Comparison of ENCODE assay signal across 35 cellular contexts in genomic region chr11:29844701-29845379, GRCh38.
DNase-seq lines count a peak whose midpoint lies in the region; ATAC-seq and TF ChIP-seq lines count a peak whose summit lies in the region.
"Had no signal": no experiment of that assay in that cellular context is flagged by ENCODE, and none has a peak within 500 bp of the region (broad histone marks: within the 10 kb centered on the region; RNA-seq: fewer than 3 reads in every experiment).

No MANE protein-coding gene starts in this region.

- no peak overlapping the region for H3K23ac ChIP-seq in H9 (ENCODE audit: insufficient read length, low read depth, low read length)
- H3K23ac ChIP-seq in mesendoderm (ENCODE audit: low read length) = no peak overlapping the region

- H2BK120ac ChIP-seq in H9 (ENCODE audit: low read depth, low read length, poor library complexity, severe bottlenecking) (no peak overlapping the region), mesendoderm (ENCODE audit: low read depth, low read length) (no peak overlapping the region)

- H2BK12ac ChIP-seq in H9 (ENCODE audit: insufficient read length, low read depth, low read length) = no peak overlapping the region

- ATAC-seq in WTC11 (peak; percentile 62), GM18858 (IDR thresholded peaks at IDR 0.05; ENCODE audit: unreplicated experiment) (no peak), HG03280 (IDR thresholded peaks at IDR 0.05; ENCODE audit: unreplicated experiment) (no peak)
- ATAC-seq: activated CD8-positive, alpha-beta memory T cell treated with anti-CD3 and anti-CD28 coated beads, Interleukin-2, amount 10 ng/mL, durations not matched to agents 7 days and 5 days; activated T-cell treated with anti-CD3 and anti-CD28 coated beads, Interleukin-2, amount 50 U/mL, for 4 hours; K562; mucosa of descending colon; natural killer cell; stimulated activated effector memory CD8-positive, alpha-beta T cell treated with anti-CD3 and anti-CD28 coated beads, Interleukin-12 subunit alpha, Interleukin-12 subunit beta, amount 100 ng/mL, for 72 hours had no signal

- H3K4me3 Mint-ChIP-seq in H9 (no peak overlapping the region), WTC11 (no peak overlapping the region)
- H3K4me3 Mint-ChIP-seq in activated naive CD4-positive, alpha-beta T cell treated with anti-CD3 and anti-CD28 coated beads for 36 hours = no peak overlapping the region
- H3K4me3 Mint-ChIP-seq: activated CD8-positive, alpha-beta memory T cell treated with anti-CD3 and anti-CD28 coated beads, Interleukin-2, amount 10 ng/mL, durations not matched to agents 7 days and 5 days; activated naive CD8-positive, alpha-beta T cell treated with anti-CD3 and anti-CD28 coated beads, Interleukin-2, amount 10 ng/mL, durations not matched to agents 7 days and 5 days; activated T-cell treated with anti-CD3 and anti-CD28 coated beads, Interleukin-2, amount 50 U/mL, for 4 hours; CD14-positive monocyte; natural killer cell; stimulated activated effector memory CD8-positive, alpha-beta T cell treated with anti-CD3 and anti-CD28 coated beads, Interleukin-12 subunit alpha, Interleukin-12 subunit beta, amount 100 ng/mL, for 72 hours; T-helper 1 cell treated with Interleukin-12 subunit alpha and Interleukin-12 subunit beta and Interleukin-4 antibody, amounts not matched to agents 30 μg/mL and 1 μg/mL, for 36 hours had no signal

- intact Hi-C loops in activated naive CD4-positive, alpha-beta T cell treated with anti-CD3 and anti-CD28 coated beads for 36 hours (cut with micrococcal nuclease) = no loop called here

- no peak overlapping the region for H2BK20ac ChIP-seq in H9 (ENCODE audit: low read depth, low read length, poor library complexity, severe bottlenecking)

- H3K4me2 ChIP-seq in H9 (ENCODE audit: insufficient read depth, insufficient read length, low read length) (no peak overlapping the region), mesendoderm (ENCODE audit: low read length) (no peak overlapping the region)
- H3K4me2 ChIP-seq: SK-N-SH had no signal

- no peaks in the 10 kb centered on the region for H4K20me1 ChIP-seq in H9 (ENCODE audit: control insufficient read depth, insufficient read depth, insufficient read length)

- no peak overlapping the region for H3K56ac ChIP-seq in H9 (ENCODE audit: insufficient read length, low read depth, low read length)
- H3K56ac ChIP-seq in mesendoderm (ENCODE audit: low read length) = no peak overlapping the region

- TF ChIP-seq CTCF in H9 (conservative IDR thresholded peaks at IDR 0.05) (peak; percentile 38; the same call in 2 of the 3 replicates), WTC11 (IDR thresholded peaks at IDR 0.05) (no peak)

- H3K23me2 ChIP-seq in H9 (ENCODE audit: insufficient read length, low read depth, low read length, poor library complexity, severe bottlenecking) = no peaks in the 10 kb centered on the region

- H2AK5ac ChIP-seq in H9 (ENCODE audit: insufficient read length, low read length) (no peak overlapping the region), mesendoderm (ENCODE audit: low read length) (no peak overlapping the region)

- H4K8ac ChIP-seq in H9 (replicated peaks; ENCODE audit: insufficient read length, low read depth, low read length) = no peak overlapping the region
- H4K8ac ChIP-seq in mesendoderm (ENCODE audit: low read depth, low read length) = no peak overlapping the region

- H3K9me3 Mint-ChIP-seq in H9 = no peaks in the 10 kb centered on the region
- no peaks in the 10 kb centered on the region; the same call in 1 of the 2 replicates for H3K9me3 Mint-ChIP-seq in WTC11
- H3K9me3 Mint-ChIP-seq in activated naive CD4-positive, alpha-beta T cell treated with anti-CD3 and anti-CD28 coated beads for 36 hours = peaks cover 6% of the 10 kb centered on the region
- H3K9me3 Mint-ChIP-seq: activated naive CD8-positive, alpha-beta T cell treated with anti-CD3 and anti-CD28 coated beads, Interleukin-2, amount 10 ng/mL, durations not matched to agents 7 days and 5 days had no signal

- no peak overlapping the region for H3T11ph ChIP-seq in H9 (ENCODE audit: low read length)

- H2AFZ ChIP-seq in H9 (ENCODE audit: low read length) = no peak overlapping the region
- H2AFZ ChIP-seq: GM23248 had no signal

- WGBS in H9 (ENCODE audit: extremely low coverage, insufficient read length, low lambda C conversion rate) = no CpG with 5 or more reads among the region's 3 CpGs
- no CpG with 5 or more reads among the region's 3 CpGs for whole genome bisulfite sequencing in mesendoderm (ENCODE audit: extremely low coverage, insufficient coverage, low lambda C conversion rate)

- H3K79me2 ChIP-seq in H9 (ENCODE audit: insufficient read depth, low read length) (no peaks in the 10 kb centered on the region), mesendoderm (ENCODE audit: control insufficient read depth, insufficient read depth, low read length) (no peaks in the 10 kb centered on the region)

- no peak overlapping the region for H3K4me3 ChIP-seq in mesendoderm (ENCODE audit: low read length)
- H3K4me3 ChIP-seq: GM23248, K562, lung, mucosa of descending colon, transverse colon had no signal

- H3K4me1 ChIP-seq in H9 (ENCODE audit: insufficient read depth, low read length) (no peaks in the 10 kb centered on the region), mesendoderm (ENCODE audit: control insufficient read depth, low read depth, low read length) (no peaks in the 10 kb centered on the region)
- H3K4me1 ChIP-seq: transverse colon had no signal

- no peak overlapping the region for H3K27ac ChIP-seq in H9 (ENCODE audit: insufficient read length, low read depth, low read length)
- no peak overlapping the region for H3K27ac ChIP-seq in mesendoderm (ENCODE audit: low read depth, low read length)
- H3K27ac ChIP-seq: GM23248, transverse colon had no signal

- DNase-seq in NCI-H146 (lab: John Stamatoyannopoulos, UW) (peak; percentile 5), NCI-H146 treated with DMSO at 0.1 percent for 48 hours (lab: John Stamatoyannopoulos, UW; ENCODE audit: unreplicated experiment) (no peak), H9 (no peak), WTC11 (ENCODE audit: low spot score) (no peak), mesendoderm (peak; percentile 72)
- no peak for DNase-seq in activated naive CD4-positive, alpha-beta T cell treated with anti-CD3 and anti-CD28 coated beads for 36 hours
- DNase-seq: activated CD4-positive, alpha-beta T cell treated with anti-CD3 and anti-CD28 coated beads, Interleukin-2, amount 50 U/mL, for 4 hours; activated CD8-positive, alpha-beta memory T cell treated with anti-CD3 and anti-CD28 coated beads, Interleukin-2, amount 10 ng/mL, durations not matched to agents 7 days and 5 days; activated gamma-delta T cell; activated naive CD8-positive, alpha-beta T cell treated with anti-CD3 and anti-CD28 coated beads, Interleukin-2, amount 10 ng/mL, durations not matched to agents 7 days and 5 days; activated T-cell treated with anti-CD3 and anti-CD28 coated beads, Interleukin-2, amount 50 U/mL, for 4 hours; aorta; caudate nucleus; cortex of kidney; DND-41; effector memory CD4-positive, alpha-beta T cell; glutamatergic neuron; GM23248; kidney; mucosa of descending colon; natural killer cell; NCI-H1105 treated with DMSO at 0.1 percent for 48 hours; NCI-H2081 treated with DMSO at 0.1 percent for 48 hours; NCI-H2227 treated with DMSO at 0.1 percent for 48 hours; NCI-H526; SK-N-SH; stimulated activated CD4-positive, alpha-beta T cell treated with anti-CD3 and anti-CD28 coated beads, Interleukin-4, amount 100 ng/mL, for 4 hours; transverse colon had no signal

- no peaks in the 10 kb centered on the region for H3K27me3 ChIP-seq in H9 (ENCODE audit: insufficient read depth, low read length)
- no peaks in the 10 kb centered on the region for H3K27me3 ChIP-seq in mesendoderm (ENCODE audit: insufficient read depth, low read length, poor library complexity)
- H3K27me3 ChIP-seq: transverse colon had no signal

- H3K36me3 Mint-ChIP-seq in H9 (ENCODE audit: insufficient read depth in 1 of 3, low read depth in 3 of 3) (no peaks in the 10 kb centered on the region), WTC11 (no peaks in the 10 kb centered on the region)
- H3K36me3 Mint-ChIP-seq in activated naive CD4-positive, alpha-beta T cell treated with anti-CD3 and anti-CD28 coated beads for 36 hours (ENCODE audit: low read depth) = no peaks in the 10 kb centered on the region
- H3K36me3 Mint-ChIP-seq: activated CD8-positive, alpha-beta memory T cell treated with anti-CD3 and anti-CD28 coated beads, Interleukin-2, amount 10 ng/mL, durations not matched to agents 7 days and 5 days; activated naive CD8-positive, alpha-beta T cell treated with anti-CD3 and anti-CD28 coated beads, Interleukin-2, amount 10 ng/mL, durations not matched to agents 7 days and 5 days; CD14-positive monocyte; natural killer cell; stimulated activated effector memory CD8-positive, alpha-beta T cell treated with anti-CD3 and anti-CD28 coated beads, Interleukin-12 subunit alpha, Interleukin-12 subunit beta, amount 100 ng/mL, for 72 hours had no signal

- H3K18ac ChIP-seq in H9 (ENCODE audit: insufficient read length, low read depth, low read length) (no peak overlapping the region), mesendoderm (ENCODE audit: low read length) (no peak overlapping the region)

- no peak overlapping the region for H4K91ac ChIP-seq in H9 (ENCODE audit: insufficient read length, low read depth, low read length)

- H3K14ac ChIP-seq in H9 (ENCODE audit: insufficient read depth, low read length) = no peak overlapping the region

- no peak overlapping the region for H3K9ac ChIP-seq in H9 (ENCODE audit: extremely low read depth, insufficient read length, low read length)
- H3K9ac ChIP-seq in mesendoderm (ENCODE audit: low read length) = no peak overlapping the region
- H3K9ac ChIP-seq: GM23248, SK-N-SH had no signal

- no peaks in the 10 kb centered on the region for H3K36me3 ChIP-seq in mesendoderm (ENCODE audit: control insufficient read depth, insufficient read depth, low read length)
- H3K36me3 ChIP-seq: transverse colon had no signal

- no peak overlapping the region for H2BK15ac ChIP-seq in H9 (ENCODE audit: low read depth, low read length)
- H2BK15ac ChIP-seq in mesendoderm (replicated peaks; ENCODE audit: low read depth) = no peak overlapping the region

- no peak overlapping the region for H3K4ac ChIP-seq in H9 (ENCODE audit: low read depth, low read length)
- no peak overlapping the region for H3K4ac ChIP-seq in mesendoderm (ENCODE audit: low read depth, low read length)

- H4K5ac ChIP-seq in H9 (ENCODE audit: insufficient read length, low read depth, low read length) (no peak overlapping the region), mesendoderm (ENCODE audit: low read length) (no peak overlapping the region)

- POLR2A ChIA-PET in WTC11 (lab: Charles Lee) = no interaction called here

- peak overlapping the region in 1 of 3 experiments; percentile 63; a peak in 2 of 7 replicates for H3K27ac Mint-ChIP-seq in H9
- H3K27ac Mint-ChIP-seq in WTC11 = no peak overlapping the region
- no peak overlapping the region for H3K27ac Mint-ChIP-seq in activated naive CD4-positive, alpha-beta T cell treated with anti-CD3 and anti-CD28 coated beads for 36 hours
- H3K27ac Mint-ChIP-seq: activated CD8-positive, alpha-beta memory T cell treated with anti-CD3 and anti-CD28 coated beads, Interleukin-2, amount 10 ng/mL, durations not matched to agents 7 days and 5 days; activated naive CD8-positive, alpha-beta T cell treated with anti-CD3 and anti-CD28 coated beads, Interleukin-2, amount 10 ng/mL, durations not matched to agents 7 days and 5 days; CD14-positive monocyte; natural killer cell; stimulated activated effector memory CD8-positive, alpha-beta T cell treated with anti-CD3 and anti-CD28 coated beads, Interleukin-12 subunit alpha, Interleukin-12 subunit beta, amount 100 ng/mL, for 72 hours; T-helper 1 cell treated with Interleukin-12 subunit alpha and Interleukin-12 subunit beta and Interleukin-4 antibody, amounts not matched to agents 30 μg/mL and 1 μg/mL, for 36 hours had no signal

- H3K27me3 Mint-ChIP-seq in H9 (ENCODE audit: low read depth) (no peaks in the 10 kb centered on the region; the same call in 1 of the 2 replicates), WTC11 (ENCODE audit: low read depth) (peaks cover 3% of the 10 kb centered on the region; the same call in 1 of the 2 replicates)
- H3K27me3 Mint-ChIP-seq in activated naive CD4-positive, alpha-beta T cell treated with anti-CD3 and anti-CD28 coated beads for 36 hours (ENCODE audit: low read depth) = no peaks in the 10 kb centered on the region
- H3K27me3 Mint-ChIP-seq: activated CD8-positive, alpha-beta memory T cell treated with anti-CD3 and anti-CD28 coated beads, Interleukin-2, amount 10 ng/mL, durations not matched to agents 7 days and 5 days; activated naive CD8-positive, alpha-beta T cell treated with anti-CD3 and anti-CD28 coated beads, Interleukin-2, amount 10 ng/mL, durations not matched to agents 7 days and 5 days had no signal

- CTCF ChIA-PET in WTC11 (lab: Charles Lee) = interaction anchor here (1.1 kb wide), 1 partner anchor 396 kb away, joined by 3 read pairs; no protein-coding TSS in a partner anchor
- CTCF ChIA-PET in activated naive CD4-positive, alpha-beta T cell treated with anti-CD3 and anti-CD28 coated beads for 36 hours (lab: Charles Lee) = interaction anchor here (0.6 kb wide), 1 partner anchor 37 kb away, joined by 3 read pairs; no protein-coding TSS in a partner anchor

- H2BK5ac ChIP-seq in H9 (ENCODE audit: insufficient read length, low read length) = no peak overlapping the region
- H2BK5ac ChIP-seq in mesendoderm (ENCODE audit: low read length) = no peak overlapping the region

- peaks cover 0 to 4% of the 10 kb centered on the region in 2 experiments; a peak in 1 of 4 replicates for H3K4me1 Mint-ChIP-seq in H9
- peaks cover 5% of the 10 kb centered on the region for H3K4me1 Mint-ChIP-seq in WTC11
- H3K4me1 Mint-ChIP-seq in activated naive CD4-positive, alpha-beta T cell treated with anti-CD3 and anti-CD28 coated beads for 36 hours (ENCODE audit: low read depth) = no peaks in the 10 kb centered on the region
- H3K4me1 Mint-ChIP-seq: activated CD8-positive, alpha-beta memory T cell treated with anti-CD3 and anti-CD28 coated beads, Interleukin-2, amount 10 ng/mL, durations not matched to agents 7 days and 5 days; activated naive CD8-positive, alpha-beta T cell treated with anti-CD3 and anti-CD28 coated beads, Interleukin-2, amount 10 ng/mL, durations not matched to agents 7 days and 5 days; CD14-positive monocyte; natural killer cell; stimulated activated effector memory CD8-positive, alpha-beta T cell treated with anti-CD3 and anti-CD28 coated beads, Interleukin-12 subunit alpha, Interleukin-12 subunit beta, amount 100 ng/mL, for 72 hours had no signal

- H3K9me3 ChIP-seq in H9 (ENCODE audit: control insufficient read depth, low read depth, low read length) = no peaks in the 10 kb centered on the region
- H3K9me3 ChIP-seq: SK-N-SH, transverse colon had no signal

- H3K79me1 ChIP-seq in H9 (ENCODE audit: insufficient read depth, low read depth, low read length, poor library complexity, severe bottlenecking) (no peaks in the 10 kb centered on the region), mesendoderm (ENCODE audit: low read length) (no peaks in the 10 kb centered on the region)

Comparison
In these comparisons a context has a peak if more than half of its experiments do, and no peak if none do; other contexts are left out.
1. DNase-seq: peak in NCI-H146 (single experiment) and mesendoderm (single experiment); none in NCI-H146 treated with DMSO at 0.1 percent for 48 hours (single experiment), H9 (single experiment), WTC11 (single experiment) and activated naive CD4-positive, alpha-beta T cell treated with anti-CD3 and anti-CD28 coated beads for 36 hours (single experiment).